Comparison of ENCODE assay signal across 8 cellular contexts in genomic region chr1:21324368-21325137, GRCh38. TPM values are rescaled to one million over a fixed set of nuclear protein-coding genes. Genes with fewer than 3 reads are reported as not detected.
A peak's percentile ranks its signal among the peaks of the same experiment; 100 is the strongest.
DNase-seq lines count a peak whose midpoint lies in the region; ATAC-seq and TF ChIP-seq lines count a peak whose summit lies in the region.

No MANE protein-coding gene starts in this region.

- H3K9me3 Mint-ChIP-seq in activated T-helper 17 cell treated with anti-CD3 and anti-CD28 coated beads, Interleukin-2, amount 50 U/mL, for 72 hours, result no peaks in the 10 kb centered on the region

- peak overlapping the region; percentile 79 for H3K27ac ChIP-seq in foreskin keratinocyte
- H3K27ac ChIP-seq in psoas muscle, result peak overlapping the region; percentile 65
- H3K27ac ChIP-seq in upper lobe of right lung, result peak overlapping the region; percentile 85

- H3K4me3 ChIP-seq in psoas muscle (no peak overlapping the region), upper lobe of right lung (no peak overlapping the region)

- ATAC-seq in GM21723 (IDR thresholded peaks at IDR 0.05; ENCODE audit: unreplicated experiment) (peak; percentile 43), foreskin keratinocyte (peak; percentile 76), psoas muscle (peak; percentile 63 to 82 (median 76)), upper lobe of right lung (peak; percentile 85), GM18511 (IDR thresholded peaks at IDR 0.05; ENCODE audit: unreplicated experiment) (no peak)
- peak; percentile 89 for ATAC-seq in activated T-helper 17 cell treated with anti-CD3 and anti-CD28 coated beads, Interleukin-2, amount 50 U/mL, for 72 hours (replicated peaks)

- intact Hi-C loops in psoas muscle (cut with DNase I) (no loop called here), upper lobe of right lung (cut with DNase I) (no loop called here)

- DNase-seq in OCI-M1 (lab: John Stamatoyannopoulos, UW) (peak; percentile 74), foreskin keratinocyte (peak; percentile 77 to 88), psoas muscle (peak; percentile 81 to 87), upper lobe of right lung (peak; percentile 86), pons (ENCODE audit: low spot score) (no peak)

- H3K27me3 ChIP-seq in foreskin keratinocyte (no peaks in the 10 kb centered on the region), psoas muscle (ENCODE audit: insufficient read depth in 3 of 3, low read length in 2 of 3) (no peaks in the 10 kb centered on the region), upper lobe of right lung (no peaks in the 10 kb centered on the region)

- H3K4me1 ChIP-seq in foreskin keratinocyte (peaks cover 31% of the 10 kb centered on the region), psoas muscle (peaks cover 22% of the 10 kb centered on the region), upper lobe of right lung (peaks cover 61% of the 10 kb centered on the region)

- peaks cover 78% of the 10 kb centered on the region for H3K36me3 Mint-ChIP-seq in activated T-helper 17 cell treated with anti-CD3 and anti-CD28 coated beads, Interleukin-2, amount 50 U/mL, for 72 hours (ENCODE audit: low read depth)

- TF ChIP-seq CTCF in foreskin keratinocyte (conservative IDR thresholded peaks at IDR 0.05) (no peak), psoas muscle (IDR thresholded peaks at IDR 0.05) (no peak), upper lobe of right lung (IDR thresholded peaks at IDR 0.05) (no peak)

- H3K4me1 Mint-ChIP-seq in activated T-helper 17 cell treated with anti-CD3 and anti-CD28 coated beads, Interleukin-2, amount 50 U/mL, for 72 hours, result peaks cover 53% of the 10 kb centered on the region

- H3K9me3 ChIP-seq in psoas muscle (no peaks in the 10 kb centered on the region), upper lobe of right lung (no peaks in the 10 kb centered on the region)

- H3K36me3 ChIP-seq in psoas muscle (ENCODE audit: insufficient read depth in 1 of 2, low read depth in 1 of 2) (no peaks in the 10 kb centered on the region), upper lobe of right lung (no peaks in the 10 kb centered on the region)

- H3K4me3 Mint-ChIP-seq in activated T-helper 17 cell treated with anti-CD3 and anti-CD28 coated beads, Interleukin-2, amount 50 U/mL, for 72 hours, result peak overlapping the region; percentile 83

- H3K27ac Mint-ChIP-seq in activated T-helper 17 cell treated with anti-CD3 and anti-CD28 coated beads, Interleukin-2, amount 50 U/mL, for 72 hours, result peak overlapping the region; percentile 90

- whole genome bisulfite sequencing in psoas muscle, 3 donors, result 30 to 50% (median 38%) methylated on average over 14 of the region's 14 CpGs

- no peaks in the 10 kb centered on the region for H3K27me3 Mint-ChIP-seq in activated T-helper 17 cell treated with anti-CD3 and anti-CD28 coated beads, Interleukin-2, amount 50 U/mL, for 72 hours

RNA-seq across cellular contexts. Expression of gene ECE1, which starts 34.3 kb away (rescaled TPM):
- 100 to 1,000 TPM in 1 of 2 donors, 10 to 100 TPM in 1; 75.4 to 219 TPM for total RNA-seq in activated T-helper 17 cell treated with anti-CD3 and anti-CD28 coated beads, Interleukin-2, amount 50 U/mL, for 72 hours
- total RNA-seq in foreskin keratinocyte (51.1 and 63.5 TPM in 2 replicates), psoas muscle (10 to 100 TPM; 12.3 to 24.9 (median 19.0) TPM), upper lobe of right lung (108 TPM)
- polyA plus RNA-seq in foreskin keratinocyte (28.0 and 34.0 TPM in 2 replicates), psoas muscle (10 to 100 TPM; 12.2 to 14.6 (median 13.2) TPM)
